ENCODE assay signal across 9 cellular contexts in genomic region chr7:30238721-30239441, GRCh38. TPM values are rescaled to one million over a fixed set of nuclear protein-coding genes. Genes with fewer than 3 reads are reported as not detected.
DNase-seq lines count a peak whose midpoint lies in the region; ATAC-seq and TF ChIP-seq lines count a peak whose summit lies in the region.
"Had no signal": no experiment of that assay in that cellular context is flagged by ENCODE, and none has a peak within 500 bp of the region (broad histone marks: within the 10 kb centered on the region; RNA-seq: fewer than 3 reads in every experiment).

No MANE protein-coding gene starts in this region.

- CTCF ChIA-PET in WTC11 (lab: Charles Lee) = no interaction called here

- peak overlapping the region; percentile 52 for H3K27ac ChIP-seq in VCaP
- H3K27ac ChIP-seq in endodermal cell (ENCODE audit: low read depth, low read length) = no peak overlapping the region

- no peaks in the 10 kb centered on the region for H3K9me3 ChIP-seq in endodermal cell (ENCODE audit: control insufficient read depth, low read length)

- ATAC-seq in WTC11 = no peak

- H3K9me3 Mint-ChIP-seq in WTC11 = peaks cover 8% of the 10 kb centered on the region; the same call in 1 of the 2 replicates
- H3K9me3 Mint-ChIP-seq in endodermal cell = no peaks in the 10 kb centered on the region

- TF ChIP-seq CTCF in VCaP (conservative IDR thresholded peaks at IDR 0.05) = no peak
- no peak for TF ChIP-seq CTCF in WTC11 (IDR thresholded peaks at IDR 0.05)
- TF ChIP-seq CTCF in endodermal cell (conservative IDR thresholded peaks at IDR 0.05) = no peak

- DNase-seq in activated CD8-positive, alpha-beta memory T cell treated with anti-CD3 and anti-CD28 coated beads, Interleukin-2, amount 50 U/mL, for 48 hours = peak; percentile 59
- no peak for DNase-seq in activated CD8-positive, alpha-beta memory T cell treated with anti-CD3 and anti-CD28 coated beads, Interleukin-2, amount 50 U/mL, for 4 hours
- peak; percentile 82 for DNase-seq in H4 (ENCODE audit: low spot score)
- DNase-seq in NCI-H1048 (lab: John Stamatoyannopoulos, UW) = peak; percentile 69
- DNase-seq in kidney glomerular epithelial cell (lab: John Stamatoyannopoulos, UW) = peak; percentile 13
- no peak for DNase-seq in WTC11 (ENCODE audit: low spot score)
- DNase-seq in endodermal cell = no peak
- DNase-seq: DND-41 had no signal

- H3K36me3 Mint-ChIP-seq in WTC11 (no peaks in the 10 kb centered on the region), endodermal cell (ENCODE audit: low read depth) (no peaks in the 10 kb centered on the region)

- no peaks in the 10 kb centered on the region for H3K36me3 ChIP-seq in endodermal cell (ENCODE audit: control insufficient read depth, insufficient read depth, low read length)

- no peak overlapping the region for H3K4me3 Mint-ChIP-seq in WTC11
- H3K4me3 Mint-ChIP-seq in endodermal cell = no peak overlapping the region

- H3K4me1 Mint-ChIP-seq in WTC11 = no peaks in the 10 kb centered on the region
- H3K4me1 Mint-ChIP-seq in endodermal cell = peaks cover 8% of the 10 kb centered on the region

- H3K27ac Mint-ChIP-seq in WTC11 (no peak overlapping the region), endodermal cell (no peak overlapping the region)

- H3K27me3 ChIP-seq in endodermal cell (ENCODE audit: control insufficient read depth, insufficient read depth, low read length, poor library complexity, severe bottlenecking) = no peaks in the 10 kb centered on the region

- H3K4me1 ChIP-seq in endodermal cell (ENCODE audit: control insufficient read depth, insufficient read depth, low read length) = no peaks in the 10 kb centered on the region

- no peak overlapping the region for H3K9ac ChIP-seq in endodermal cell (ENCODE audit: extremely low read depth, low read length, poor library complexity, severe bottlenecking)

- H3K27me3 Mint-ChIP-seq in WTC11 (ENCODE audit: low read depth) (no peaks in the 10 kb centered on the region), endodermal cell (ENCODE audit: insufficient read depth) (no peaks in the 10 kb centered on the region)

- no peak overlapping the region for H3K4me3 ChIP-seq in endodermal cell (ENCODE audit: low read length)

- POLR2A ChIA-PET in WTC11 (lab: Charles Lee) = no interaction called here

TF ChIP-seq in WTC11, 78 proteins besides CTCF, POLR2A, EP300 and RAD21:
- no peak for TF ChIP-seq E2F4 (CRISPR knock-in tag; IDR thresholded peaks at IDR 0.05; ENCODE audit: borderline replicate concordance, low read depth)
- TF ChIP-seq, protein P1, sequence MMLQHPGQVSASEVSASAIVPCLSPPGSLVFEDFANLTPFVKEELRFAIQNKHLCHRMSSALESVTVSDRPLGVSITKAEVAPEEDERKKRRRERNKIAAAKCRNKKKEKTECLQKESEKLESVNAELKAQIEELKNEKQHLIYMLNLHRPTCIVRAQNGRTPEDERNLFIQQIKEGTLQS (CRISPR knock-in tag; conservative IDR thresholded peaks at IDR 0.05) = no peak
- TF ChIP-seq TP53 (CRISPR knock-in tag; IDR thresholded peaks at IDR 0.05) = no peak

RNA-seq across cellular contexts. Expression of gene ZNRF2, which starts 45.5 kb away (rescaled TPM):
- total RNA-seq in H4 (2014; rRNA removed; shearing (Covaris generic)) = 12.7 and 13.6 TPM in 2 replicates
- total RNA-seq in WTC11 (2021) (16.8 to 18.2 TPM (median 17.8 TPM) in 3 replicates), endodermal cell (10 to 100 TPM; 15.5 to 20.9 TPM)
- polyA plus RNA-seq in endodermal cell (2013, experiment 1 of 2) = 9.6 TPM
- 9.2 TPM for polyA plus RNA-seq in endodermal cell (2013, experiment 2 of 2)

Comparison
In these comparisons a context has a peak if more than half of its experiments do, and no peak if none do; other contexts are left out.
1. DNase-seq: peak in activated CD8-positive, alpha-beta memory T cell treated with anti-CD3 and anti-CD28 coated beads, Interleukin-2, amount 50 U/mL, for 48 hours (single experiment), H4 (single experiment), NCI-H1048 (single experiment) and kidney glomerular epithelial cell (single experiment); none in activated CD8-positive, alpha-beta memory T cell treated with anti-CD3 and anti-CD28 coated beads, Interleukin-2, amount 50 U/mL, for 4 hours (single experiment), WTC11 (single experiment) and endodermal cell (single experiment).